Comparison of ENCODE assay signal across 14 cellular contexts in genomic region chr7:17099083-17099973, GRCh38.
DNase-seq lines count a peak whose midpoint lies in the region; ATAC-seq and TF ChIP-seq lines count a peak whose summit lies in the region.
"Had no signal": no experiment of that assay in that cellular context is flagged by ENCODE, and none has a peak within 500 bp of the region (broad histone marks: within the 10 kb centered on the region; RNA-seq: fewer than 3 reads in every experiment).

No MANE protein-coding gene starts in this region.

- DNase-seq in A172 (ENCODE audit: low spot score) (peak; percentile 31), LoVo (ENCODE audit: low spot score) (peak; percentile 97), choroid plexus epithelial cell (ENCODE audit: low read depth) (peak; percentile 42), lung (ENCODE audit: low spot score) (peak; percentile 78), nephron progenitor cell (no peak)
- DNase-seq in effector CD8-positive, alpha-beta T cell (lab: John Stamatoyannopoulos, UW): no peak
- DNase-seq: activated CD4-positive, alpha-beta memory T cell treated with anti-CD3 and anti-CD28 coated beads, Interleukin-2, amount 10 ng/mL, durations not matched to agents 7 days and 5 days; effector memory CD8-positive, alpha-beta T cell; MM.1S had no signal

- no peaks in the 10 kb centered on the region for H3K9me3 Mint-ChIP-seq in nephron progenitor cell
- H3K9me3 Mint-ChIP-seq: effector memory CD8-positive, alpha-beta T cell had no signal

- H3K36me3 ChIP-seq in lung (ENCODE audit: control insufficient read depth in 2 of 2, insufficient read depth in 2 of 2, low read length in 2 of 2): no peaks in the 10 kb centered on the region
- H3K36me3 ChIP-seq: vagina had no signal

- H3K4me3 ChIP-seq in choroid plexus epithelial cell (ENCODE audit: low read depth, low read length): no peak overlapping the region
- H3K4me3 ChIP-seq in lung: no peak overlapping the region
- H3K4me3 ChIP-seq: vagina had no signal

- peaks cover 0 to 4% of the 10 kb centered on the region in 2 donors for H3K9me3 ChIP-seq in lung (ENCODE audit: control insufficient read depth in 2 of 2, insufficient read depth in 1 of 2, low read length in 1 of 2)
- H3K9me3 ChIP-seq: vagina had no signal

- no peak for TF ChIP-seq CTCF in choroid plexus epithelial cell (conservative IDR thresholded peaks at IDR 0.05; ENCODE audit: low read depth, low read length)
- no peak for TF ChIP-seq CTCF in lung (IDR thresholded peaks at IDR 0.05; ENCODE audit: control extremely low read depth, extremely low read depth)
- TF ChIP-seq CTCF in nephron progenitor cell (IDR thresholded peaks at IDR 0.05): no peak

- H3K36me3 Mint-ChIP-seq in nephron progenitor cell (ENCODE audit: low read depth): no peaks in the 10 kb centered on the region
- H3K36me3 Mint-ChIP-seq: activated naive CD8-positive, alpha-beta T cell had no signal

- peaks cover 0 to 2% of the 10 kb centered on the region in 2 donors for H3K4me1 ChIP-seq in lung (ENCODE audit: control insufficient read depth in 2 of 2, insufficient read depth in 2 of 2, low read length in 2 of 2)
- H3K4me1 ChIP-seq: parathyroid adenoma had no signal

- peak overlapping the region in 1 of 2 donors; percentile 80 for H3K27ac ChIP-seq in lung (ENCODE audit: low read depth in 1 of 2, low read length in 1 of 2)
- H3K27ac ChIP-seq: parathyroid adenoma, vagina had no signal

- 51 to 77% methylated on average over 12 of the region's 12 CpGs for WGBS in lung, 2 donors

- no peak overlapping the region for H3K27ac Mint-ChIP-seq in nephron progenitor cell
- H3K27ac Mint-ChIP-seq: activated CD4-positive, alpha-beta memory T cell treated with anti-CD3 and anti-CD28 coated beads, Interleukin-2, amount 10 ng/mL, durations not matched to agents 7 days and 5 days; activated naive CD8-positive, alpha-beta T cell had no signal

- ATAC-seq in lung (ENCODE audit: insufficient read depth, low FRiP score): peak; percentile 88
- ATAC-seq in GM21528 (IDR thresholded peaks at IDR 0.05; ENCODE audit: low FRiP score, unreplicated experiment): no peak
- no peak for ATAC-seq in HG03097 (IDR thresholded peaks at IDR 0.05; ENCODE audit: low FRiP score, unreplicated experiment)
- ATAC-seq: effector memory CD8-positive, alpha-beta T cell had no signal

- no peaks in the 10 kb centered on the region for H3K27me3 ChIP-seq in lung (ENCODE audit: control insufficient read depth, insufficient read depth)
- H3K27me3 ChIP-seq: vagina had no signal

- H3K4me3 Mint-ChIP-seq in nephron progenitor cell: no peak overlapping the region
- H3K4me3 Mint-ChIP-seq: activated CD4-positive, alpha-beta memory T cell treated with anti-CD3 and anti-CD28 coated beads, Interleukin-2, amount 10 ng/mL, durations not matched to agents 7 days and 5 days; activated naive CD8-positive, alpha-beta T cell; effector memory CD8-positive, alpha-beta T cell had no signal

- peaks cover 10% of the 10 kb centered on the region for H3K4me1 Mint-ChIP-seq in nephron progenitor cell
- H3K4me1 Mint-ChIP-seq: activated CD4-positive, alpha-beta memory T cell treated with anti-CD3 and anti-CD28 coated beads, Interleukin-2, amount 10 ng/mL, durations not matched to agents 7 days and 5 days had no signal

- peaks cover 3% of the 10 kb centered on the region for H3K27me3 Mint-ChIP-seq in nephron progenitor cell (ENCODE audit: low read depth, poor library complexity)
- H3K27me3 Mint-ChIP-seq: activated CD4-positive, alpha-beta memory T cell treated with anti-CD3 and anti-CD28 coated beads, Interleukin-2, amount 10 ng/mL, durations not matched to agents 7 days and 5 days; activated naive CD8-positive, alpha-beta T cell; effector memory CD8-positive, alpha-beta T cell had no signal

Comparison
In these comparisons a context has a peak if more than half of its experiments do, and no peak if none do; other contexts are left out.
1. DNase-seq: peak in A172 (single experiment), LoVo (single experiment), choroid plexus epithelial cell (single experiment) and lung (single experiment); none in effector CD8-positive, alpha-beta T cell (single experiment) and nephron progenitor cell (single experiment).